1 cellular context compared by ENCODE assay signal in genomic region chr12:47245623-47246022, GRCh38.
TF ChIP-seq lines count a peak whose summit lies in the region.

No MANE protein-coding gene starts in this region.

TF ChIP-seq in A549, 52 proteins besides CTCF, POLR2A, EP300 and RAD21 (continued from another document):
- TF ChIP-seq TFCP2L1 (CRISPR knock-in tag; IDR thresholded peaks at IDR 0.05) (no peak), GATA3 (IDR thresholded peaks at IDR 0.05; ENCODE audit: borderline replicate concordance) (peak; percentile 93), BHLHE40 (IDR thresholded peaks at IDR 0.05; ENCODE audit: low read depth, low read length) (no peak), KDM1A (IDR thresholded peaks at IDR 0.05; ENCODE audit: low read depth) (no peak), HOXB5 (CRISPR knock-in tag; IDR thresholded peaks at IDR 0.05) (no peak), ZFP36 (IDR thresholded peaks at IDR 0.05; ENCODE audit: borderline replicate concordance, partially characterized antibody) (peak; percentile 9)
